ENCODE assay signal across 10 cellular contexts in the genomic region with DNA sequence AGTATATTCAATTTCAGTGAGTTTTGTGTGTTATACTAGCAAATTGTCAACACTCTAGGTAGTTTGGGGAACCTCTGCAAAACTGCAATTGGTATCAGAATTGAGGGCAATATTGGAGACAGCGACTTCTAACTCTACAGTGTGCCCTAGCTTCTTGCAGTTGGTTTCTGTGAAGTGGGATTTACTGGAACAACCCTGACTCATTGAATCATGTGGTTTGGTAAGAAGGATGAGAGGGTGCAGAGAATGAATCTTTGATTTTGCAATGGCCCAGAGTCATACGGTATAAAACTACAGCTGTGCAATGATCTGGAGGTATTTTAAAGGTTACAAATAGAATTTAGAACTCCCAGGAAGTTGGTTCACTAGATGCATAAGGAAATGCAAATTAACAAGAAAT.
DNase-seq lines count a peak whose midpoint lies in the region; ATAC-seq and TF ChIP-seq lines count a peak whose summit lies in the region.
"Had no signal": no experiment of that assay in that cellular context is flagged by ENCODE, and none has a peak within 500 bp of the region (broad histone marks: within the 10 kb centered on the region; RNA-seq: fewer than 3 reads in every experiment).

No MANE protein-coding gene starts in this region.

- H4K20me1 ChIP-seq in OCI-LY1 (ENCODE audit: insufficient read depth, low read length) = no peaks in the 10 kb centered on the region

- no peaks in the 10 kb centered on the region for H3K9me3 ChIP-seq in OCI-LY1 (ENCODE audit: low read length)
- H3K9me3 ChIP-seq: pancreas, upper lobe of left lung had no signal

- DNase-seq in GM03348 (ENCODE audit: low spot score) = peak; percentile 20
- peak; percentile 55 to 59 for DNase-seq in cardiac fibroblast (ENCODE audit: low read depth in 2 of 2)
- DNase-seq in omental fat pad (ENCODE audit: low spot score) = no peak
- DNase-seq in NK-92 (lab: John Stamatoyannopoulos, UW; ENCODE audit: unreplicated experiment) = no peak
- DNase-seq in dedifferentiated amniotic fluid mesenchymal stem cell (ENCODE audit: extremely low spot score) = no peak
- no peak for DNase-seq in inferior parietal cortex (ENCODE audit: extremely low spot score)
- DNase-seq in substantia nigra (lab: John Stamatoyannopoulos, UW) = no peak
- DNase-seq: pancreas, upper lobe of left lung had no signal

- ATAC-seq in omental fat pad (ENCODE audit: low FRiP score) = peak; percentile 50

- H3K4me3 ChIP-seq in OCI-LY1 (ENCODE audit: low read depth, low read length, poor library complexity, severe bottlenecking) (peak overlapping the region; percentile 46), cardiac fibroblast (replicated peaks in 1 of 2; ENCODE audit: low read depth in 2 of 2, low read length in 2 of 2) (no peak overlapping the region)

- no peaks in the 10 kb centered on the region for H3K36me3 ChIP-seq in OCI-LY1 (ENCODE audit: insufficient read depth, low read length)
- H3K36me3 ChIP-seq: pancreas, upper lobe of left lung had no signal

- peak overlapping the region; percentile 89 for H2AFZ ChIP-seq in OCI-LY1 (ENCODE audit: low read length)

- H3F3A ChIP-seq in OCI-LY1 (ENCODE audit: insufficient read depth, low read length) = no peaks in the 10 kb centered on the region; the same call in 1 of the 2 replicates

- no peaks in the 10 kb centered on the region for H3K79me2 ChIP-seq in OCI-LY1 (ENCODE audit: insufficient read depth, low read length)

- TF ChIP-seq CTCF in OCI-LY1 (IDR thresholded peaks at IDR 0.05; ENCODE audit: low read length) (no peak), cardiac fibroblast (IDR thresholded peaks at IDR 0.05; ENCODE audit: low read depth, low read length) (no peak), omental fat pad (IDR thresholded peaks at IDR 0.05) (no peak)

- no peak overlapping the region for H3K9ac ChIP-seq in OCI-LY1 (ENCODE audit: low read length)

- H3K27ac ChIP-seq in OCI-LY1 (ENCODE audit: low read depth, low read length, poor library complexity, severe bottlenecking) (no peak overlapping the region), substantia nigra (ENCODE audit: low read depth, low read length, poor library complexity, severe bottlenecking) (no peak overlapping the region)
- H3K27ac ChIP-seq: pancreas had no signal

- no peaks in the 10 kb centered on the region for H3K9me2 ChIP-seq in OCI-LY1 (ENCODE audit: low read depth, low read length)

- H3K27me3 ChIP-seq in OCI-LY1 (ENCODE audit: insufficient read depth, low read length) = no peaks in the 10 kb centered on the region
- H3K27me3 ChIP-seq: pancreas, upper lobe of left lung had no signal

- peak overlapping the region; percentile 53 for H3K4me2 ChIP-seq in OCI-LY1 (ENCODE audit: low read length)

- peaks cover 31% of the 10 kb centered on the region for H3K4me1 ChIP-seq in OCI-LY1 (ENCODE audit: insufficient read depth, low read length, severe bottlenecking)
- H3K4me1 ChIP-seq: pancreas had no signal

Comparison
In these comparisons a context has a peak if more than half of its experiments do, and no peak if none do; other contexts are left out.
1. DNase-seq: peak in GM03348 (single experiment) and cardiac fibroblast (2 of 2); none in omental fat pad (single experiment), NK-92 (single experiment), dedifferentiated amniotic fluid mesenchymal stem cell (single experiment), inferior parietal cortex (single experiment) and substantia nigra (0 of 49).